9 cellular contexts compared by ENCODE assay signal in the genomic region with DNA sequence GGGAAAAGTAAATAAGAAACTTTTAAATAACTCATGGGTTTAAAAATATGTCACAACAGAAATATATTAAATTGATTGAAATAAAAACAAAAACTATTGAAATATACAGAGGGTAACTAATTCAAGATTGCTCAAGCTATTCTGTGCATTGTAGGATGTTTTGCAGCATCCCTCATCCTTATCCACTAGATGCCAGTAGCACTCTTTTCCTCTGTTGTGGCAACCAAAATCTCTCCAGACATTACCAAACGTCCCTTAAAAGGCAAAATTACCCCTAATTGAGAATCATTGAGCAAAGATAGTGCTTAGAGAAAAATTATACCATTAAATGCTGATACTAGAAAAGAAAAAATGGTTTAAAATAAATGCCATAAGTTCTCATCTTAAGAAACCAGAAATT.
DNase-seq lines count a peak whose midpoint lies in the region; ATAC-seq and TF ChIP-seq lines count a peak whose summit lies in the region.
"Had no signal": no experiment of that assay in that cellular context is flagged by ENCODE, and none has a peak within 500 bp of the region (broad histone marks: within the 10 kb centered on the region; RNA-seq: fewer than 3 reads in every experiment).

No MANE protein-coding gene starts in this region.

- H3K36me3 ChIP-seq in WERI-Rb-1 = no peaks in the 10 kb centered on the region

- H3K27me3 ChIP-seq in WERI-Rb-1 (ENCODE audit: insufficient read depth, low read depth, severe bottlenecking) = no peaks in the 10 kb centered on the region

- ATAC-seq in GM18870 (IDR thresholded peaks at IDR 0.05; ENCODE audit: unreplicated experiment) = no peak

- H3K27ac ChIP-seq in WERI-Rb-1 = no peak overlapping the region

- no peaks in the 10 kb centered on the region for H3K9me3 ChIP-seq in WERI-Rb-1 (ENCODE audit: severe bottlenecking)

- peak; percentile 45 for DNase-seq in COR-L47 (lab: John Stamatoyannopoulos, UW)
- peak; percentile 9 for DNase-seq in NB4 (ENCODE audit: low read depth)
- DNase-seq in WERI-Rb-1 = no peak
- DNase-seq in iPS-NIHi7 (ENCODE audit: extremely low spot score) = peak; percentile 9
- no peak for DNase-seq in activated CD8-positive, alpha-beta memory T cell treated with anti-CD3 and anti-CD28 coated beads, Interleukin-2, amount 50 U/mL, for 4 hours
- no peak for DNase-seq in NAMALWA (ENCODE audit: low spot score)
- no peak for DNase-seq in DMS79 treated with DMSO at 0.1 percent for 48 hours (lab: John Stamatoyannopoulos, UW)
- DNase-seq: MM.1S had no signal

- no peak overlapping the region for H3K4me3 ChIP-seq in NB4 (ENCODE audit: low read depth, low read length)
- no peak overlapping the region for H3K4me3 ChIP-seq in WERI-Rb-1 (ENCODE audit: low read depth, low read length)

- no peak for TF ChIP-seq POLR2A in NB4 (IDR thresholded peaks at IDR 0.05; ENCODE audit: extremely low read depth, insufficient read length)

- no peak for TF ChIP-seq CTCF in NB4 (IDR thresholded peaks at IDR 0.05; ENCODE audit: low read depth, low read length)
- peak; percentile 55 for TF ChIP-seq CTCF in WERI-Rb-1 (IDR thresholded peaks at IDR 0.05; ENCODE audit: low read depth, low read length)

Comparison
In these comparisons a context has a peak if more than half of its experiments do, and no peak if none do; other contexts are left out.
1. DNase-seq: peak in COR-L47 (single experiment), NB4 (single experiment) and iPS-NIHi7 (single experiment); none in WERI-Rb-1 (single experiment), activated CD8-positive, alpha-beta memory T cell treated with anti-CD3 and anti-CD28 coated beads, Interleukin-2, amount 50 U/mL, for 4 hours (single experiment), NAMALWA (single experiment) and DMS79 treated with DMSO at 0.1 percent for 48 hours (single experiment).